ENCODE assay signal across 8 cellular contexts in the genomic region with DNA sequence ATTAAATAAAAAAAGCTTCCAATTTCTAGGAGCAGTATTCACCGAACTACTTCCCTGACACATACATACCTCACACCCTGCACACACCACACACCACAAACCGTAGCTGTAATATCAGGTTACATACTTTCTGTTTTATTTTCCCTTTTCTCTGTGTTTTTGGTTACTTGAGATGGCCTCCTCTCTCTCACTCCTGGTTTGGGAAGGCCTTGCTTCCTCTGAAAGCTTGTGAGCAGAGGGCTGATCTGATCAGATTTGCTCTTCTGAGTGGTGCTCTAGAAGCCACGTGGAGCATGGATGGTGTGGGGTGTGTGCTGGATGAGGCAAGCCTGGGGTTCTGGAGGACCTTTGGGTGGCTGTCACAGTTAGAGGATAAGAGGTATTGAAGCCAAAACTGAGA. TPM values are rescaled to one million over a fixed set of nuclear protein-coding genes. Genes with fewer than 3 reads are reported as not detected.
DNase-seq lines count a peak whose midpoint lies in the region; ATAC-seq, FAIRE-seq and TF ChIP-seq lines count a peak whose summit lies in the region.

No MANE protein-coding gene starts in this region.

- H4K20me1 ChIP-seq in IMR-90 (ENCODE audit: insufficient read depth, low read length) (peaks cover 9% of the 10 kb centered on the region; the same call in 1 of the 2 replicates), Karpas-422 (ENCODE audit: insufficient read depth, low read depth, low read length) (no peaks in the 10 kb centered on the region)

- peak overlapping the region in 1 of 2 experiments; percentile 81; a peak in 2 of 4 replicates for H4K8ac ChIP-seq in IMR-90 (ENCODE audit: low read depth in 2 of 2, low read length in 2 of 2)

- TF ChIP-seq POLR2A in IMR-90 (IDR thresholded peaks at IDR 0.05; ENCODE audit: low read depth, low read length) (no peak), gastrocnemius medialis (IDR thresholded peaks at IDR 0.05) (no peak)

- peaks cover 12% of the 10 kb centered on the region for H3K4me1 ChIP-seq in IMR-90 (ENCODE audit: control insufficient read depth, insufficient read depth, low read length)
- peaks cover 4 to 5% of the 10 kb centered on the region in 2 donors for H3K4me1 ChIP-seq in gastrocnemius medialis
- peaks cover 5% of the 10 kb centered on the region for H3K4me1 ChIP-seq in Karpas-422 (ENCODE audit: low read length)

- intact Hi-C loops in IMR-90 (cut with micrococcal nuclease) (no loop called here), gastrocnemius medialis (cut with DNase I; ENCODE audit: low total_unique reads) (no loop called here)

- POLR2A ChIA-PET in IMR-90 (lab: Charles Lee; ENCODE audit: unreplicated experiment), result no interaction called here

- no peak overlapping the region for H3K4me3 ChIP-seq in IMR-90 (ENCODE audit: insufficient read depth, low read depth, low read length)
- no peak overlapping the region for H3K4me3 ChIP-seq in fibroblast of villous mesenchyme (ENCODE audit: low read depth, low read length)
- H3K4me3 ChIP-seq in gastrocnemius medialis, result no peak overlapping the region
- H3K4me3 ChIP-seq in Karpas-422 (ENCODE audit: low read length), result no peak overlapping the region

- H3K27ac ChIP-seq in IMR-90 (ENCODE audit: insufficient read depth, low read length) (peak overlapping the region; percentile 61; the same call in 1 of the 2 replicates), gastrocnemius medialis (no peak overlapping the region), Karpas-422 (ENCODE audit: low read length) (no peak overlapping the region)

- H3K27me3 ChIP-seq in IMR-90 (ENCODE audit: control insufficient read depth, insufficient read depth, low read length) (no peaks in the 10 kb centered on the region), gastrocnemius medialis (no peaks in the 10 kb centered on the region), Karpas-422 (ENCODE audit: low read length) (no peaks in the 10 kb centered on the region)

- H3K9ac ChIP-seq in IMR-90 (ENCODE audit: low read depth, low read length) (0 out of 2 replicates have a peak overlapping the region, but pooled peaks have one; percentile 54), Karpas-422 (ENCODE audit: low read length) (no peak overlapping the region)

- in situ Hi-C loops in IMR-90 (cut with MboI; ENCODE audit: low sequenced_read_pairs), result no loop called here
- in situ Hi-C loops in gastrocnemius medialis (cut with MboI; ENCODE audit: low sequenced_read_pairs in 4 of 4), result no loop called here

- 86% methylated on average over 1 of the region's 3 CpGs; no CpG with 5 or more reads in 1 of the 2 experiments for WGBS in IMR-90 (ENCODE audit: extremely low coverage in 2 of 2, insufficient read length in 1 of 2), 2 experiments

- H3K56ac ChIP-seq in IMR-90 (ENCODE audit: extremely low read depth, insufficient read depth, low read length), result no peak overlapping the region

- peak overlapping the region; percentile 49; the same call in 1 of the 2 replicates for H3K23ac ChIP-seq in IMR-90 (ENCODE audit: low read depth, low read length)

- peak overlapping the region; percentile 61 for H3K4ac ChIP-seq in IMR-90 (ENCODE audit: low read depth, low read length)

- peak overlapping the region; percentile 68; the same call in 1 of the 2 replicates for H2AK5ac ChIP-seq in IMR-90 (ENCODE audit: low read depth, low read length)

- H2AFZ ChIP-seq in IMR-90 (replicated peaks; ENCODE audit: low read length, poor library complexity) (peak overlapping the region; percentile 33), Karpas-422 (ENCODE audit: low read length) (no peak overlapping the region)

- dilution Hi-C loops in IMR-90 (cut with HindIII; ENCODE audit: low sequenced_read_pairs, unreplicated experiment), result no loop called here

- H3K9me1 ChIP-seq in IMR-90 (ENCODE audit: insufficient read depth, low read length), result peaks cover 23% of the 10 kb centered on the region

- no peaks in the 10 kb centered on the region for H3K9me2 ChIP-seq in Karpas-422 (replicated peaks; ENCODE audit: insufficient read depth, low read length)

- H3K79me2 ChIP-seq in Karpas-422 (ENCODE audit: low read length), result no peaks in the 10 kb centered on the region

- TF ChIP-seq CTCF in IMR-90 (conservative IDR thresholded peaks at IDR 0.05; ENCODE audit: low read depth, low read length) (no peak), fibroblast of villous mesenchyme (IDR thresholded peaks at IDR 0.05; ENCODE audit: insufficient read depth, low read depth, low read length) (no peak), gastrocnemius medialis (IDR thresholded peaks at IDR 0.05 in 4 of 5, conservative IDR thresholded peaks at IDR 0.05 in 1 of 5) (no peak)

- peak overlapping the region; percentile 53 for H4K91ac ChIP-seq in IMR-90 (ENCODE audit: insufficient read depth, low read depth, low read length)

- H3K4me2 ChIP-seq in IMR-90 (ENCODE audit: low read depth, low read length) (peak overlapping the region; percentile 63), Karpas-422 (ENCODE audit: low read depth, low read length, poor library complexity, severe bottlenecking) (no peak overlapping the region)

- H3K79me1 ChIP-seq in IMR-90 (ENCODE audit: low read depth in 1 of 2, low read length in 2 of 2), result peaks cover 43 to 65% of the 10 kb centered on the region in 2 experiments

- H3K14ac ChIP-seq in IMR-90 (replicated peaks; ENCODE audit: low read depth, low read length), result peak overlapping the region; percentile 86

- CTCF ChIA-PET in IMR-90 (lab: Yijun Ruan, JAX), result no interaction called here

- no peaks in the 10 kb centered on the region for H3K9me3 ChIP-seq in IMR-90 (ENCODE audit: control insufficient read depth, insufficient read depth, low read length)
- H3K9me3 ChIP-seq in gastrocnemius medialis, result no peaks in the 10 kb centered on the region
- no peaks in the 10 kb centered on the region for H3K9me3 ChIP-seq in Karpas-422 (ENCODE audit: low read length)

- no peak overlapping the region; the same call in 1 of the 2 replicates for H2BK120ac ChIP-seq in IMR-90 (ENCODE audit: low read depth, low read length)

- BruUV-seq in IMR-90 (replicated peaks; lab: Mats Ljungman, UMichigan), result no TSS peak

- ATAC-seq in GM18499 (IDR thresholded peaks at IDR 0.05; ENCODE audit: insufficient read depth, unreplicated experiment) (peak; percentile 71), GM21619 (IDR thresholded peaks at IDR 0.05; ENCODE audit: unreplicated experiment) (peak; percentile 94), IMR-90 (ENCODE audit: low read depth) (peak; percentile 64), gastrocnemius medialis (no peak)

- H2AK9ac ChIP-seq in IMR-90 (replicated peaks; ENCODE audit: low read depth, low read length, poor library complexity), result peak overlapping the region; percentile 31

- peak overlapping the region; percentile 33 for H2BK5ac ChIP-seq in IMR-90 (ENCODE audit: low read depth, low read length, poor library complexity, severe bottlenecking)

- peak overlapping the region; percentile 63 for H3K18ac ChIP-seq in IMR-90 (ENCODE audit: low read depth, low read length)

- TF ChIP-seq RAD21 in IMR-90 (IDR thresholded peaks at IDR 0.05; ENCODE audit: low read length), result no peak

- H2BK20ac ChIP-seq in IMR-90 (ENCODE audit: low read depth, low read length), result no peak overlapping the region

- peaks cover 3% of the 10 kb centered on the region; the same call in 1 of the 2 replicates for H3K36me3 ChIP-seq in IMR-90 (ENCODE audit: control insufficient read depth, insufficient read depth, low read length)
- H3K36me3 ChIP-seq in gastrocnemius medialis, result no peaks in the 10 kb centered on the region
- H3K36me3 ChIP-seq in Karpas-422 (ENCODE audit: insufficient read depth, low read length), result no peaks in the 10 kb centered on the region

- peak overlapping the region; percentile 22; the same call in 1 of the 3 replicates for H2BK15ac ChIP-seq in IMR-90 (ENCODE audit: low read depth, low read length)

- FAIRE-seq in RCC 7860 (lab: Jason Lieb, UNC), result no peak

- peak overlapping the region; percentile 13 for H4K5ac ChIP-seq in IMR-90 (ENCODE audit: low read depth, low read length)

- DNase-seq in IMR-90 (peak; percentile 79), fibroblast of villous mesenchyme (ENCODE audit: low read depth) (peak; percentile 46), RCC 7860 (ENCODE audit: low spot score) (no peak), NCI-H2196 treated with DMSO at 0.1 percent for 48 hours (lab: John Stamatoyannopoulos, UW; ENCODE audit: unreplicated experiment) (no peak), gastrocnemius medialis (no peak), Karpas-422 (no peak)

TF ChIP-seq in IMR-90, 13 proteins besides CTCF, POLR2A, EP300 and RAD21:
- TF ChIP-seq CEBPB (IDR thresholded peaks at IDR 0.05; ENCODE audit: low read depth, low read length), result no peak
TF ChIP-seq in IMR-90: peak in this region for 0.

RNA-seq across cellular contexts. Expression of gene UTRN, which starts 20.9 kb away (rescaled TPM):
- total RNA-seq in IMR-90 (2012; rRNA removed), result 83.5 and 91.4 TPM in 2 replicates
- 17.3 and 18.7 TPM in 2 replicates for polyA plus RNA-seq in IMR-90 (2012; rRNA removed)
- 6.6 and 11.2 TPM in 2 replicates for polyA plus RNA-seq in IMR-90 (2012; cell fraction: cytosol; rRNA removed)
- polyA plus RNA-seq in IMR-90 (2012; cell fraction: nucleus; rRNA removed; ENCODE audit: low replicate concordance), result 11.9 and 27.9 TPM in 2 replicates
- 115 and 132 TPM in 2 replicates for total RNA-seq in fibroblast of villous mesenchyme
- total RNA-seq in gastrocnemius medialis, result 10 to 100 TPM; 24.1 to 66.3 (median 40.1) TPM
- total RNA-seq in Karpas-422 (2014; rRNA removed; shearing (Covaris generic); ENCODE audit: low replicate concordance), result 9.2 and 10.7 TPM in 2 replicates

Comparison
In these comparisons a context has a peak if more than half of its experiments do, and no peak if none do; other contexts are left out.
1. ATAC-seq: peak in GM18499 (single experiment), GM21619 (single experiment) and IMR-90 (single experiment); none in gastrocnemius medialis (0 of 2).
2. DNase-seq: peak in IMR-90 (single experiment) and fibroblast of villous mesenchyme (single experiment); none in RCC 7860 (single experiment), NCI-H2196 treated with DMSO at 0.1 percent for 48 hours (single experiment), gastrocnemius medialis (0 of 2) and Karpas-422 (single experiment).